ENCODE assay signal across 8 cellular contexts in genomic region chr4:41258783-41259182, GRCh38. TPM values are rescaled to one million over a fixed set of nuclear protein-coding genes. Genes with fewer than 3 reads are reported as not detected.
DNase-seq lines count a peak whose midpoint lies in the region; ATAC-seq and TF ChIP-seq lines count a peak whose summit lies in the region.

No MANE protein-coding gene starts in this region.

- intact Hi-C loops in CD14-positive monocyte (cut with micrococcal nuclease), result no loop called here
- intact Hi-C loops in psoas muscle (cut with DNase I), result no loop called here

- peaks cover 0 to 6% (median 4%) of the 10 kb centered on the region in 7 donors for H3K9me3 Mint-ChIP-seq in CD14-positive monocyte

- peaks cover 41% of the 10 kb centered on the region for H3K36me3 ChIP-seq in SJCRH30
- no peaks in the 10 kb centered on the region for H3K36me3 ChIP-seq in psoas muscle (ENCODE audit: insufficient read depth in 1 of 2, low read depth in 1 of 2)

- TF ChIP-seq CTCF in CD14-positive monocyte (IDR thresholded peaks at IDR 0.05) (peak; percentile 26), foreskin keratinocyte (conservative IDR thresholded peaks at IDR 0.05) (peak; percentile 61), psoas muscle (IDR thresholded peaks at IDR 0.05) (peak; percentile 28)

- H3K4me3 Mint-ChIP-seq in CD14-positive monocyte, result peak overlapping the region in 1 of 2 donors; percentile 84

- H3K27ac ChIP-seq in SJCRH30, result peak overlapping the region; percentile 10; the same call in 1 of the 2 replicates
- H3K27ac ChIP-seq in foreskin keratinocyte, result no peak overlapping the region
- H3K27ac ChIP-seq in psoas muscle, result no peak overlapping the region

- H3K27me3 Mint-ChIP-seq in CD14-positive monocyte (ENCODE audit: low read depth in 3 of 3), result peaks cover 42 to 53% (median 52%) of the 10 kb centered on the region in 3 donors

- H3K4me3 ChIP-seq in SJCRH30 (no peak overlapping the region), psoas muscle (no peak overlapping the region)

- no peaks in the 10 kb centered on the region for H3K27me3 ChIP-seq in SJCRH30
- H3K27me3 ChIP-seq in foreskin keratinocyte, result peaks cover 74% of the 10 kb centered on the region
- H3K27me3 ChIP-seq in psoas muscle (ENCODE audit: insufficient read depth in 3 of 3, low read length in 2 of 3), result peaks cover 0 to 39% (median 4%) of the 10 kb centered on the region in 3 donors

- DNase-seq in CD14-positive monocyte (ENCODE audit: low spot score) (no peak), HPDE6-E6E7 (ENCODE audit: extremely low spot score) (peak; percentile 45), SJCRH30 (peak; percentile 53 to 77), foreskin keratinocyte (peak; percentile 20 to 51), psoas muscle (no peak)
- DNase-seq in activated CD8-positive, alpha-beta memory T cell treated with anti-CD3 and anti-CD28 coated beads for 24 hours, result no peak
- DNase-seq in stimulated activated CD4-positive, alpha-beta T cell treated with anti-CD3 and anti-CD28 coated beads, Interleukin-4, amount 100 ng/mL, for 1 hour, result no peak

- H3K36me3 Mint-ChIP-seq in CD14-positive monocyte, result peaks cover 0 to 9% of the 10 kb centered on the region in 2 donors

- no peak overlapping the region for H3K27ac Mint-ChIP-seq in CD14-positive monocyte

- H3K4me1 Mint-ChIP-seq in CD14-positive monocyte, result peaks cover 14% of the 10 kb centered on the region

- ATAC-seq in foreskin keratinocyte, result peak; percentile 40
- ATAC-seq in psoas muscle, result peak in 2 of 4 donors; percentile 43 to 65
- ATAC-seq in HG03280 (IDR thresholded peaks at IDR 0.05; ENCODE audit: unreplicated experiment), result no peak

- H3K4me1 ChIP-seq in SJCRH30, result peaks cover 5% of the 10 kb centered on the region; the same call in 1 of the 2 replicates
- no peaks in the 10 kb centered on the region for H3K4me1 ChIP-seq in foreskin keratinocyte
- peaks cover 5% of the 10 kb centered on the region for H3K4me1 ChIP-seq in psoas muscle

- 79 to 84% (median 81%) methylated on average over 5 of the region's 5 CpGs for WGBS in psoas muscle, 3 donors

- no peaks in the 10 kb centered on the region for H3K9me3 ChIP-seq in SJCRH30 (replicated peaks)
- H3K9me3 ChIP-seq in psoas muscle, result no peaks in the 10 kb centered on the region

RNA-seq across cellular contexts. Expression of gene UCHL1, which starts 2.1 kb away (rescaled TPM):
- polyA plus RNA-seq in CD14-positive monocyte, result not detected
- total RNA-seq in SJCRH30 (2014; rRNA removed; shearing (Covaris generic)), result 290 and 299 TPM in 2 replicates
- 5.2 and 7.5 TPM in 2 replicates for total RNA-seq in foreskin keratinocyte
- polyA plus RNA-seq in foreskin keratinocyte, result 5.2 and 7.9 TPM in 2 replicates
- 10 to 100 TPM; 10.6 to 53.7 (median 25.7) TPM for total RNA-seq in psoas muscle
- polyA plus RNA-seq in psoas muscle, result 10 to 100 TPM; 10.5 to 88.3 (median 23.4) TPM

RNA-seq across cellular contexts. Expression of gene APBB2, which starts 44.4 kb away (rescaled TPM):
- polyA plus RNA-seq in CD14-positive monocyte (under 1 TPM in 1 of 2 donors, not detected in 1; 0.15 TPM), foreskin keratinocyte (11.3 and 12.1 TPM in 2 replicates), psoas muscle (10 to 100 TPM in 1 of 3 donors, 1 to 10 TPM in 2; 3.1 to 12.5 (median 3.2) TPM)
- total RNA-seq in SJCRH30 (2014; rRNA removed; shearing (Covaris generic)), result 83.9 and 89.7 TPM in 2 replicates
- total RNA-seq in foreskin keratinocyte (52.4 and 52.6 TPM in 2 replicates), psoas muscle (10 to 100 TPM in 3 of 4 donors, 1 to 10 TPM in 1; 7.8 to 37.4 (median 12.7) TPM)

Comparison
In these comparisons a context has a peak if more than half of its experiments do, and no peak if none do; other contexts are left out.
1. DNase-seq: peak in HPDE6-E6E7 (single experiment), SJCRH30 (2 of 2) and foreskin keratinocyte (2 of 2); none in CD14-positive monocyte (single experiment), psoas muscle (0 of 2), activated CD8-positive, alpha-beta memory T cell treated with anti-CD3 and anti-CD28 coated beads for 24 hours (single experiment) and stimulated activated CD4-positive, alpha-beta T cell treated with anti-CD3 and anti-CD28 coated beads, Interleukin-4, amount 100 ng/mL, for 1 hour (single experiment).
2. Peak in every context shown above with its lines, with median percentiles within 50 percentile points of each other: CTCF ChIP-seq.